8 cellular contexts compared by ENCODE assay signal in genomic region chr19:49665301-49666119, GRCh38. TPM values are rescaled to one million over a fixed set of nuclear protein-coding genes. Genes with fewer than 3 reads are reported as not detected.
DNase-seq lines count a peak whose midpoint lies in the region; ATAC-seq and TF ChIP-seq lines count a peak whose summit lies in the region.

Gene BCL2L12 (plus strand): TSS chr19:49665933. CDS start chr19:49666693, 760 bp downstream.
Gene IRF3 (minus strand): TSS chr19:49665857. CDS start chr19:49664838, 1,019 bp downstream.

- H3K36me3 Mint-ChIP-seq in effector memory CD8-positive, alpha-beta T cell (ENCODE audit: insufficient read depth), result peaks cover 47% of the 10 kb centered on the region
- H3K36me3 Mint-ChIP-seq in memory B cell, result peaks cover 7% of the 10 kb centered on the region

- no peaks in the 10 kb centered on the region for H3K9me3 Mint-ChIP-seq in effector memory CD8-positive, alpha-beta T cell
- H3K9me3 Mint-ChIP-seq in memory B cell, result no peaks in the 10 kb centered on the region

- no peaks in the 10 kb centered on the region for H3K27me3 ChIP-seq in NT2/D1 (ENCODE audit: insufficient read depth, insufficient read length)

- H3K36me3 ChIP-seq in NT2/D1 (ENCODE audit: insufficient read depth, insufficient read length, low read length), result peaks cover 58% of the 10 kb centered on the region

- H3K9me3 ChIP-seq in NT2/D1 (ENCODE audit: insufficient read depth, low read length), result no peaks in the 10 kb centered on the region

- peak within 1 kb of the TSS; percentile 88 for H3K4me3 ChIP-seq in NT2/D1 (ENCODE audit: insufficient read length, low read depth)

- peak within 1 kb of the TSS; percentile 94 to 97 for H3K27ac Mint-ChIP-seq in effector memory CD8-positive, alpha-beta T cell
- peak within 1 kb of the TSS; percentile 90 for H3K27ac Mint-ChIP-seq in memory B cell

- H3K4me3 Mint-ChIP-seq in effector memory CD8-positive, alpha-beta T cell, result peak within 1 kb of the TSS; percentile 98 to 100
- peak within 1 kb of the TSS; percentile 95 for H3K4me3 Mint-ChIP-seq in memory B cell

- peak; percentile 82 for ATAC-seq in effector memory CD8-positive, alpha-beta T cell (replicated peaks)
- peak; percentile 90 for ATAC-seq in memory B cell (ENCODE audit: low read depth)

- DNase-seq in COLO668 (lab: John Stamatoyannopoulos, UW; ENCODE audit: unreplicated experiment), result peak; percentile 92
- peak; percentile 99 for DNase-seq in GM20000 (ENCODE audit: low spot score)
- peak; percentile 100 for DNase-seq in HT-29 (ENCODE audit: low spot score)
- DNase-seq in NT2/D1 (ENCODE audit: low read depth, low spot score), result peak; percentile 80
- DNase-seq in activated CD8-positive, alpha-beta memory T cell treated with anti-CD3 and anti-CD28 coated beads for 48 hours (ENCODE audit: low read depth in 2 of 3, low spot score in 2 of 3), result peak; percentile 96 to 98 (median 98)
- DNase-seq in effector memory CD8-positive, alpha-beta T cell, result peak; percentile 100
- DNase-seq in memory B cell (ENCODE audit: low spot score in 2 of 2), result peak; percentile 99 to 100
- peak; percentile 99 for DNase-seq in stimulated activated CD8-positive, alpha-beta memory T cell treated with anti-CD3 and anti-CD28 coated beads, Interleukin-12 subunit alpha, Interleukin-12 subunit beta, amount 100 ng/mL, for 1 hour (ENCODE audit: low read depth)

- H3K9ac ChIP-seq in NT2/D1 (ENCODE audit: insufficient read length, low read depth), result peak within 1 kb of the TSS; percentile 97

- H3K4me1 Mint-ChIP-seq in effector memory CD8-positive, alpha-beta T cell (ENCODE audit: low read depth in 2 of 2), result peaks cover 39% of the 10 kb centered on the region in 2 donors
- H3K4me1 Mint-ChIP-seq in memory B cell, result peaks cover 27% of the 10 kb centered on the region

- H3K27me3 Mint-ChIP-seq in effector memory CD8-positive, alpha-beta T cell, result no peaks in the 10 kb centered on the region
- no peaks in the 10 kb centered on the region for H3K27me3 Mint-ChIP-seq in memory B cell

- H3K4me1 ChIP-seq in NT2/D1 (ENCODE audit: insufficient read depth, insufficient read length), result peaks cover 4% of the 10 kb centered on the region

- TF ChIP-seq CTCF in GM20000 (IDR thresholded peaks at IDR 0.05; ENCODE audit: extremely low read depth, missing control alignments), result no peak

RNA-seq across cellular contexts. Expression of gene BCL2L12, which starts in this region (rescaled TPM):
- total RNA-seq in HT-29 (2014; rRNA removed; shearing (Covaris generic)), result 78.2 and 100 TPM in 2 replicates

RNA-seq across cellular contexts. Expression of gene IRF3, which starts in this region (rescaled TPM):
- total RNA-seq in HT-29 (2014; rRNA removed; shearing (Covaris generic)), result 380 and 432 TPM in 2 replicates

Comparison
In these comparisons a context has a peak if more than half of its experiments do, and no peak if none do; other contexts are left out.
1. Peak in every context shown above with its lines: DNase-seq, ATAC-seq and H3K4me3 ChIP-seq.